In genomic region chr14:33788116-33788515, GRCh38 we compare ENCODE assay signal across 1 cellular context.
TF ChIP-seq lines count a peak whose summit lies in the region.

No MANE protein-coding gene starts in this region.

TF ChIP-seq in K562, 482 proteins besides CTCF, POLR2A, EP300 and RAD21:
- TF ChIP-seq ZNF695 (CRISPR knock-in tag; IDR thresholded peaks at IDR 0.05) (no peak), RFX1 (IDR thresholded peaks at IDR 0.05) (peak; percentile 38; the same call in 1 of the 2 replicates)
